19 cellular contexts compared by ENCODE assay signal in the genomic region with DNA sequence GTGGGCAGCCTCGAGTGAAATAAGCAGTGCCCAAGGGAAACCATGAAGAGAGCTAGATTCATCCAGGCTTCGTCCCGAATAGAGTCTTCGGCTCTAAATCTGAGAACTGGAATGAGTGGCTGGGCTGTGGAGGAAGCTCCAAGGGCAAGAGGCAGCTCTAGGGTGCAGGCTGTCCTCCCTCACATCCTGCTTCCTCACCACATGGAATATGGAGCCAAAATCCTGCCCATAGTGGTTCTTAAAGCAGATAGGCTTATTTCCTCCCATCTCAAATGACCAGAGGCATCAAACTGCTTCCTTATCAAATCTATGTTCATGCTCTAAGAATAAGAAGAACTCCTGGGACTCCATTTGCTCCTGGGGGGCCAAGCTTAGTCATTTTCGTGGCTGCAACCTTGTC. TPM values are rescaled to one million over a fixed set of nuclear protein-coding genes. Genes with fewer than 3 reads are reported as not detected.
DNase-seq lines count a peak whose midpoint lies in the region; ATAC-seq lines count a peak whose summit lies in the region.
"Had no signal": no experiment of that assay in that cellular context is flagged by ENCODE, and none has a peak within 500 bp of the region (broad histone marks: within the 10 kb centered on the region; RNA-seq: fewer than 3 reads in every experiment).

No MANE protein-coding gene starts in this region.

- no peaks in the 10 kb centered on the region for H3K27me3 ChIP-seq in CD8-positive, alpha-beta memory T cell (ENCODE audit: insufficient read depth, low read length, poor library complexity, severe bottlenecking)
- H3K27me3 ChIP-seq: BE2C had no signal

- no peaks in the 10 kb centered on the region for H3K9me3 Mint-ChIP-seq in activated CD4-positive, alpha-beta T cell treated with anti-CD3 and anti-CD28 coated beads, Interleukin-2, amount 10 ng/mL, durations not matched to agents 7 days and 5 days
- H3K9me3 Mint-ChIP-seq in CD8-positive, alpha-beta memory T cell: no peaks in the 10 kb centered on the region
- H3K9me3 Mint-ChIP-seq in central memory CD8-positive, alpha-beta T cell: no peaks in the 10 kb centered on the region
- H3K9me3 Mint-ChIP-seq in naive thymus-derived CD8-positive, alpha-beta T cell: no peaks in the 10 kb centered on the region

- peak overlapping the region; percentile 26 for H3K27ac Mint-ChIP-seq in activated CD4-positive, alpha-beta T cell treated with anti-CD3 and anti-CD28 coated beads, Interleukin-2, amount 10 ng/mL, durations not matched to agents 7 days and 5 days
- H3K27ac Mint-ChIP-seq in CD8-positive, alpha-beta memory T cell: peak overlapping the region in 6 of 8 donors; percentile 59 to 87 (median 72)
- H3K27ac Mint-ChIP-seq in central memory CD8-positive, alpha-beta T cell (ENCODE audit: low read depth): peak overlapping the region; percentile 80
- H3K27ac Mint-ChIP-seq in naive thymus-derived CD8-positive, alpha-beta T cell: peak overlapping the region; percentile 49 to 97 (median 86)

- ATAC-seq in central memory CD8-positive, alpha-beta T cell (replicated peaks; ENCODE audit: extremely low read depth, poor library complexity, severe bottlenecking): no peak
- no peak for ATAC-seq in naive thymus-derived CD8-positive, alpha-beta T cell
- no peak for ATAC-seq in GM18511 (IDR thresholded peaks at IDR 0.05; ENCODE audit: unreplicated experiment)

- H3K27ac ChIP-seq in CD8-positive, alpha-beta memory T cell (ENCODE audit: low read depth, low read length): no peak overlapping the region
- H3K27ac ChIP-seq: 22Rv1, PC-9 had no signal

- no peaks in the 10 kb centered on the region for H3K27me3 Mint-ChIP-seq in activated CD4-positive, alpha-beta T cell treated with anti-CD3 and anti-CD28 coated beads, Interleukin-2, amount 10 ng/mL, durations not matched to agents 7 days and 5 days
- H3K27me3 Mint-ChIP-seq in CD8-positive, alpha-beta memory T cell: no peaks in the 10 kb centered on the region
- H3K27me3 Mint-ChIP-seq in central memory CD8-positive, alpha-beta T cell: peaks cover 11% of the 10 kb centered on the region
- H3K27me3 Mint-ChIP-seq in naive thymus-derived CD8-positive, alpha-beta T cell: no peaks in the 10 kb centered on the region

- peaks cover 29% of the 10 kb centered on the region for H3K36me3 Mint-ChIP-seq in activated CD4-positive, alpha-beta T cell treated with anti-CD3 and anti-CD28 coated beads, Interleukin-2, amount 10 ng/mL, durations not matched to agents 7 days and 5 days (ENCODE audit: low read depth)
- H3K36me3 Mint-ChIP-seq in CD8-positive, alpha-beta memory T cell: peaks cover 8 to 37% (median 15%) of the 10 kb centered on the region in 3 donors
- peaks cover 27% of the 10 kb centered on the region for H3K36me3 Mint-ChIP-seq in central memory CD8-positive, alpha-beta T cell (ENCODE audit: insufficient read depth)
- H3K36me3 Mint-ChIP-seq in naive thymus-derived CD8-positive, alpha-beta T cell: peaks cover 12 to 35% (median 13%) of the 10 kb centered on the region in 3 donors

- no peak overlapping the region for H3K4me3 Mint-ChIP-seq in activated CD4-positive, alpha-beta T cell treated with anti-CD3 and anti-CD28 coated beads, Interleukin-2, amount 10 ng/mL, durations not matched to agents 7 days and 5 days
- no peak overlapping the region for H3K4me3 Mint-ChIP-seq in CD8-positive, alpha-beta memory T cell
- H3K4me3 Mint-ChIP-seq in central memory CD8-positive, alpha-beta T cell: no peak overlapping the region
- no peak overlapping the region for H3K4me3 Mint-ChIP-seq in naive thymus-derived CD8-positive, alpha-beta T cell

- H3K4me1 ChIP-seq in CD8-positive, alpha-beta memory T cell (ENCODE audit: insufficient read depth, low read length): peaks cover 24% of the 10 kb centered on the region
- H3K4me1 ChIP-seq: BE2C had no signal

- CTCF ChIA-PET in activated CD4-positive, alpha-beta T cell treated with anti-CD3 and anti-CD28 coated beads, Interleukin-2, amount 10 ng/mL, durations not matched to agents 7 days and 5 days (lab: Charles Lee): interaction anchor here (0.9 to 2.1 kb wide), 3 partner anchors 13 to 27 kb away, joined by 3 to 8 read pairs (median 4); no protein-coding TSS in a partner anchor
- CTCF ChIA-PET in CD8-positive, alpha-beta memory T cell (lab: Charles Lee): interaction anchor here (0.6 to 1.9 kb wide), 5 partner anchors 9 to 164 kb away, joined by 3 to 11 read pairs (median 7); a partner anchor contains a TSS

- H3K4me1 Mint-ChIP-seq in activated CD4-positive, alpha-beta T cell treated with anti-CD3 and anti-CD28 coated beads, Interleukin-2, amount 10 ng/mL, durations not matched to agents 7 days and 5 days: peaks cover 26% of the 10 kb centered on the region
- H3K4me1 Mint-ChIP-seq in CD8-positive, alpha-beta memory T cell: peaks cover 32 to 52% (median 32%) of the 10 kb centered on the region in 3 donors
- peaks cover 24% of the 10 kb centered on the region for H3K4me1 Mint-ChIP-seq in central memory CD8-positive, alpha-beta T cell
- peaks cover 33 to 86% (median 76%) of the 10 kb centered on the region in 4 donors for H3K4me1 Mint-ChIP-seq in naive thymus-derived CD8-positive, alpha-beta T cell

- POLR2A ChIA-PET in activated CD4-positive, alpha-beta T cell treated with anti-CD3 and anti-CD28 coated beads, Interleukin-2, amount 10 ng/mL, durations not matched to agents 7 days and 5 days (lab: Charles Lee): no interaction called here
- POLR2A ChIA-PET in CD8-positive, alpha-beta memory T cell (lab: Charles Lee): interaction anchor here (1.9 kb wide), 1 partner anchor 9 kb away, joined by 10 read pairs; no protein-coding TSS in a partner anchor
- POLR2A ChIA-PET in naive thymus-derived CD8-positive, alpha-beta T cell (lab: Charles Lee): interaction anchor here (1.0 to 17.7 kb wide), 15 partner anchors 7 to 162 kb away, joined by 3 to 562 read pairs (median 5); a partner anchor contains a TSS

- no peaks in the 10 kb centered on the region for H3K9me3 ChIP-seq in CD8-positive, alpha-beta memory T cell (ENCODE audit: low read length)

- no peak for DNase-seq in activated CD4-positive, alpha-beta T cell treated with anti-CD3 and anti-CD28 coated beads, Interleukin-2, amount 10 ng/mL, durations not matched to agents 7 days and 5 days
- DNase-seq in activated CD4-positive, alpha-beta T cell treated with anti-CD3 and anti-CD28 coated beads for 4 hours: no peak
- no peak for DNase-seq in CD8-positive, alpha-beta memory T cell
- no peak for DNase-seq in central memory CD8-positive, alpha-beta T cell (ENCODE audit: low spot score in 2 of 2)
- DNase-seq in naive thymus-derived CD8-positive, alpha-beta T cell: no peak
- DNase-seq in NCI-H2107 treated with DMSO at 0.1 percent for 48 hours (lab: John Stamatoyannopoulos, UW; ENCODE audit: unreplicated experiment) (no peak), epidermal melanocyte (ENCODE audit: insufficient read length, low spot score) (no peak)
- DNase-seq: BE2C, DND-41, GF-D8, GOT3, KG1, NCI-H146, NCI-H2081, NCI-H524, PC-9 had no signal

- H3K4me3 ChIP-seq in CD8-positive, alpha-beta memory T cell (ENCODE audit: low read length): no peak overlapping the region
- H3K4me3 ChIP-seq: PC-9 had no signal

- H3K36me3 ChIP-seq in CD8-positive, alpha-beta memory T cell (ENCODE audit: insufficient read depth, low read length): peaks cover 12% of the 10 kb centered on the region
- H3K36me3 ChIP-seq: BE2C had no signal

RNA-seq across cellular contexts. Expression of a gene that starts 2.5 kb away (rescaled TPM):
- total RNA-seq in activated CD4-positive, alpha-beta T cell treated with anti-CD3 and anti-CD28 coated beads, Interleukin-2, amount 10 ng/mL, durations not matched to agents 7 days and 5 days: not detected
- total RNA-seq in CD8-positive, alpha-beta memory T cell: 1 to 10 TPM; 2.0 to 2.9 TPM
- 22.5 TPM for polyA plus RNA-seq in CD8-positive, alpha-beta memory T cell
- not detected for total RNA-seq in naive thymus-derived CD8-positive, alpha-beta T cell
- 10 to 100 TPM; 16.3 to 29.8 (median 19.3) TPM for polyA plus RNA-seq in naive thymus-derived CD8-positive, alpha-beta T cell
- total RNA-seq: PC-9 had no signal

RNA-seq across cellular contexts. Expression of a gene that starts 22.0 kb away (rescaled TPM):
- 100 to 1,000 TPM; 151 to 157 TPM for total RNA-seq in activated CD4-positive, alpha-beta T cell treated with anti-CD3 and anti-CD28 coated beads, Interleukin-2, amount 10 ng/mL, durations not matched to agents 7 days and 5 days
- 10 to 100 TPM; 75.1 to 75.6 TPM for total RNA-seq in CD8-positive, alpha-beta memory T cell
- 574 TPM for polyA plus RNA-seq in CD8-positive, alpha-beta memory T cell
- 100 to 1,000 TPM; 742 to 747 TPM for total RNA-seq in naive thymus-derived CD8-positive, alpha-beta T cell
- polyA plus RNA-seq in naive thymus-derived CD8-positive, alpha-beta T cell: 100 to 1,000 TPM; 536 to 869 (median 596) TPM

RNA-seq across cellular contexts. Expression of a gene that starts 34.3 kb away (rescaled TPM):
- not detected for total RNA-seq in activated CD4-positive, alpha-beta T cell treated with anti-CD3 and anti-CD28 coated beads, Interleukin-2, amount 10 ng/mL, durations not matched to agents 7 days and 5 days
- not detected for total RNA-seq in CD8-positive, alpha-beta memory T cell
- not detected for polyA plus RNA-seq in CD8-positive, alpha-beta memory T cell
- not detected for total RNA-seq in naive thymus-derived CD8-positive, alpha-beta T cell
- polyA plus RNA-seq in naive thymus-derived CD8-positive, alpha-beta T cell: not detected
- total RNA-seq: PC-9 had no signal
- polyA plus RNA-seq: AG04450 had no signal

RNA-seq across cellular contexts. Expression of a gene that starts 46.5 kb away (rescaled TPM):
- not detected for total RNA-seq in activated CD4-positive, alpha-beta T cell treated with anti-CD3 and anti-CD28 coated beads, Interleukin-2, amount 10 ng/mL, durations not matched to agents 7 days and 5 days
- total RNA-seq in CD8-positive, alpha-beta memory T cell: under 1 TPM; 0.04 to 0.33 TPM
- not detected for polyA plus RNA-seq in CD8-positive, alpha-beta memory T cell
- total RNA-seq in naive thymus-derived CD8-positive, alpha-beta T cell: not detected
- under 1 TPM in 1 of 3 donors, not detected in 2; 0.03 TPM for polyA plus RNA-seq in naive thymus-derived CD8-positive, alpha-beta T cell
- total RNA-seq: PC-9 had no signal
- polyA plus RNA-seq: AG04450 had no signal

Comparison
In these comparisons a context has a peak if more than half of its experiments do, and no peak if none do; other contexts are left out.
1. H3K27ac Mint-ChIP-seq: peak in every context shown above with its lines; median percentile 86 in naive thymus-derived CD8-positive, alpha-beta T cell; 80 in central memory CD8-positive, alpha-beta T cell; 72 in CD8-positive, alpha-beta memory T cell; 26 in activated CD4-positive, alpha-beta T cell treated with anti-CD3 and anti-CD28 coated beads, Interleukin-2, amount 10 ng/mL, durations not matched to agents 7 days and 5 days.
2. RNA of a gene that starts 22.0 kb away (total RNA-seq): 742 to 747 TPM in naive thymus-derived CD8-positive, alpha-beta T cell; 151 to 157 TPM in activated CD4-positive, alpha-beta T cell treated with anti-CD3 and anti-CD28 coated beads, Interleukin-2, amount 10 ng/mL, durations not matched to agents 7 days and 5 days and 75.1 to 75.6 TPM in CD8-positive, alpha-beta memory T cell; every median in the first group is over 4 times any median in the second.